ENCODE assay signal across 8 cellular contexts in the genomic region with DNA sequence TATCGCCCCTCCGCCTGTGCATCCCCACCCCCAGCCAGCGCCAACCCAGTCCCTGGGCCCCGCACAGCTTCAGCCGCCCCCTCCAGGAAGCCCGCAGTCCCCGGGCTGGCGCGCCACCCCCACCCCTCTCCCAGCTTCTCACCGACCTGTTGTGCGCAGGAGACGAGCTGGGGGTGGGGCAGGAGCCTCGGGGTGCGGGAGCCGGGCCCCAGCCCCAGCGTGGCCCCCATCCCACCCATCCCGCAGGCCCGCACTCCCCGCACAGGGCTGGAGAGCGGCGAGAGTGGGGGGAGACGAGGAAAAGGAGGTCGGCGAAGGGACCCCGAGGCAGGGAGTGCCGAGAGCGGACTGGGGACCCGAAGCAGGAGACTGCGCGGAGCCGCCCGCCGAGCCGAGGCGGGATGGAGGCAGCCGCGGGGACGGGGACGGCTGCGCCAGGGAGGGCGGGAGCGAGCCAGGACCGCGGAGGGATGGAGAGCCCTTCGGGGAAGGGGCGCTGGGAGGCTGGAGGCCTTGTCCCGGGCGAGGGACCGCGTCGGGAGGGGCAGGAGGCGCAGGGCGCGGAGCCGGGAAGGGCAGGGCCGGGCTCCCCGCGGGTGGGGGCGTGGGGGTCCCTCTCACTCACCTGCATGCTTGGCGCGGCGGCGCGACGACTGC. TPM values are rescaled to one million over a fixed set of nuclear protein-coding genes. Genes with fewer than 3 reads are reported as not detected.
DNase-seq lines count a peak whose midpoint lies in the region; ATAC-seq lines count a peak whose summit lies in the region.

No MANE protein-coding gene starts in this region.

- H3K27ac ChIP-seq in HUES64 (ENCODE audit: low read depth, low read length) (no peak overlapping the region), iPS-20b (ENCODE audit: low read length) (no peak overlapping the region)

- H3K4me1 ChIP-seq in HUES64 (ENCODE audit: insufficient read depth, low read length) (peaks cover 4% of the 10 kb centered on the region; the same call in 1 of the 2 replicates), adipocyte (ENCODE audit: control insufficient read depth, insufficient read depth, low read length) (peaks cover 4% of the 10 kb centered on the region), iPS-20b (ENCODE audit: insufficient read depth, low read length) (no peaks in the 10 kb centered on the region; the same call in 1 of the 2 replicates)

- DNase-seq in AG08395 (ENCODE audit: low spot score), result peak; percentile 26
- peak; percentile 55 for DNase-seq in adipocyte (ENCODE audit: low read depth)
- DNase-seq in stimulated activated naive CD4-positive, alpha-beta T cell treated with Interleukin-2 at 50 U/mL for 16 hours (lab: John Stamatoyannopoulos, UW), result peak; percentile 10
- DNase-seq in dedifferentiated amniotic fluid mesenchymal stem cell (ENCODE audit: extremely low spot score), result no peak

- WGBS in HUES64, result under 1% methylated on average over 65 of the region's 65 CpGs

- H3K36me3 ChIP-seq in HUES64 (ENCODE audit: insufficient read depth, low read length), result peaks cover 2% of the 10 kb centered on the region; the same call in 1 of the 2 replicates
- H3K36me3 ChIP-seq in adipocyte (ENCODE audit: control insufficient read depth, insufficient read depth, low read length, severe bottlenecking), result no peaks in the 10 kb centered on the region
- H3K36me3 ChIP-seq in iPS-20b (ENCODE audit: insufficient read depth, low read depth, low read length), result peaks cover 5% of the 10 kb centered on the region; the same call in 1 of the 2 replicates

- H3K9me3 ChIP-seq in HUES64 (ENCODE audit: insufficient read depth, low read depth, low read length) (no peaks in the 10 kb centered on the region), adipocyte (ENCODE audit: control insufficient read depth, low read length) (no peaks in the 10 kb centered on the region), iPS-20b (ENCODE audit: insufficient read depth, low read depth, low read length) (no peaks in the 10 kb centered on the region)

- H3K9ac ChIP-seq in HUES64 (ENCODE audit: low read depth, low read length) (peak overlapping the region; percentile 48; the same call in 1 of the 2 replicates), adipocyte (ENCODE audit: low read length) (no peak overlapping the region), iPS-20b (ENCODE audit: low read depth, low read length) (peak overlapping the region; percentile 53; the same call in 1 of the 2 replicates)

- H3K4me3 ChIP-seq in HUES64 (ENCODE audit: low read length), result peak overlapping the region; percentile 84
- peak overlapping the region; percentile 52 for H3K4me3 ChIP-seq in adipocyte (ENCODE audit: low read length)
- peak overlapping the region; percentile 71 for H3K4me3 ChIP-seq in iPS-20b (ENCODE audit: low read length)

- H3K27me3 ChIP-seq in HUES64 (ENCODE audit: insufficient read depth, low read length) (peaks cover 20% of the 10 kb centered on the region), adipocyte (replicated peaks; ENCODE audit: control insufficient read depth, insufficient read depth, low read length) (peaks cover 30% of the 10 kb centered on the region), iPS-20b (ENCODE audit: insufficient read depth, low read length) (peaks cover 38% of the 10 kb centered on the region)

- ATAC-seq in HG03280 (IDR thresholded peaks at IDR 0.05; ENCODE audit: unreplicated experiment) (no peak), GM18502 (IDR thresholded peaks at IDR 0.05; ENCODE audit: poor library complexity, unreplicated experiment) (no peak)

RNA-seq across cellular contexts. Expression of a gene that starts 0.5 kb away (rescaled TPM):
- polyA plus RNA-seq in HUES64 (2013, experiment 1 of 2), result 4.1 TPM
- 7.0 TPM for polyA plus RNA-seq in HUES64 (2013, experiment 2 of 2)

RNA-seq across cellular contexts. Expression of a gene that starts 10.9 kb away (rescaled TPM):
- 46.0 TPM for polyA plus RNA-seq in HUES64 (2013, experiment 1 of 2)
- 48.6 TPM for polyA plus RNA-seq in HUES64 (2013, experiment 2 of 2)

RNA-seq across cellular contexts. Expression of a gene that starts 23.7 kb away (rescaled TPM):
- 32.1 TPM for polyA plus RNA-seq in HUES64 (2013, experiment 1 of 2)
- polyA plus RNA-seq in HUES64 (2013, experiment 2 of 2), result 31.7 TPM

RNA-seq across cellular contexts. Expression of a gene that starts 37.2 kb away (rescaled TPM):
- 16.4 TPM for polyA plus RNA-seq in HUES64 (2013, experiment 1 of 2)
- 18.1 TPM for polyA plus RNA-seq in HUES64 (2013, experiment 2 of 2)

RNA-seq across cellular contexts. Expression of a gene that starts 52.8 kb away (rescaled TPM):
- 178 TPM for polyA plus RNA-seq in HUES64 (2013, experiment 1 of 2)
- polyA plus RNA-seq in HUES64 (2013, experiment 2 of 2), result 174 TPM
